8 cellular contexts compared by ENCODE assay signal in the genomic region with DNA sequence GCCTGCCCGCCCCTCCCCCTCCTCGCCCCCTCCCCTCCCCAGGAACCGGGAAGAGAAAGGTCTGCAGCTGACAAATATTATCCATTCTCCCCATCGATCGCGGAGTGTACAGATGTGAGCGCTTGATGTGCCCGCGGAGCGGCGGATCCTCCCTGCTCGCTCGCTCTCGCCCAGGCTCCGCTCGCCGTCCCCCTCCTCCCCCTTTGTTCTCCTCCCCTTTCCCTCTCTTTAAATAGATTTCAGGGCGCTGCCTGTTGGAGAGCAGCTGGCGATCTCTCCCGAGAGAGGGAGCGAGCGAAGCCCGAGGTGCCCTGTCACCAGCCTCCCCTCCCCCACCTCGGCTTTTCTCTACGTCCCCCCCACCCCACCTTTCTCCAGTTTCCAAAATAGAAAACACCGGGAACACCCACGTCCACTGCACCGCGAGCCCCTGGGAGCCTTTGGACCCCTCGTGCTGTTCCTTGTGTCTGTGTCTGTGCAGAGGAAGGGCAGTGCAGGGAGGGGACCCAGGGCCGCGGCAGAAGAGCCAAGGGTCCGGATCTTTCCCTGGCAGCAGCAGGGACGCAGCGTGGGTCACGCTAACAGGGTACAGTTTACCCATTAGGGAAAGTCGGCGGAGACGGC. TPM values are rescaled to one million over a fixed set of nuclear protein-coding genes. Genes with fewer than 3 reads are reported as not detected.
DNase-seq lines count a peak whose midpoint lies in the region; ATAC-seq lines count a peak whose summit lies in the region.

No MANE protein-coding gene starts in this region.

- H3K4me1 Mint-ChIP-seq in CD4-positive, alpha-beta memory T cell, result peaks cover 1 to 17% (median 12%) of the 10 kb centered on the region in 4 donors
- peaks cover 2 to 28% (median 8%) of the 10 kb centered on the region in 4 donors for H3K4me1 Mint-ChIP-seq in naive thymus-derived CD8-positive, alpha-beta T cell

- DNase-seq in CD4-positive, alpha-beta memory T cell, result peak in 1 of 5 donors; percentile 27
- DNase-seq in SHP77 (lab: John Stamatoyannopoulos, UW), result peak; percentile 62 to 68
- no peak for DNase-seq in epithelial cell of prostate (ENCODE audit: low read depth, low spot score)
- no peak for DNase-seq in naive thymus-derived CD8-positive, alpha-beta T cell
- DNase-seq in Ammon's horn (ENCODE audit: low spot score), result no peak

- ATAC-seq in naive thymus-derived CD8-positive, alpha-beta T cell, result no peak
- no peak for ATAC-seq in HG03139 (IDR thresholded peaks at IDR 0.05; ENCODE audit: unreplicated experiment)
- no peak for ATAC-seq in GM18498 (IDR thresholded peaks at IDR 0.05; ENCODE audit: unreplicated experiment)

- H3K36me3 Mint-ChIP-seq in CD4-positive, alpha-beta memory T cell, result no peaks in the 10 kb centered on the region
- no peaks in the 10 kb centered on the region for H3K36me3 Mint-ChIP-seq in naive thymus-derived CD8-positive, alpha-beta T cell

- POLR2A ChIA-PET in CD4-positive, alpha-beta memory T cell (lab: Charles Lee; ENCODE audit: partially characterized antibody), result interaction anchor here (1.0 to 4.0 kb wide), 12 partner anchors 14 to 340 kb away, joined by 3 to 82 read pairs (median 11); a partner anchor contains a TSS
- POLR2A ChIA-PET in naive thymus-derived CD8-positive, alpha-beta T cell (lab: Charles Lee), result interaction anchor here (1.4 to 11.2 kb wide), 9 partner anchors 8 to 93 kb away, joined by 4 to 208 read pairs (median 8); a partner anchor contains a TSS

- H3K36me3 ChIP-seq in CD4-positive, alpha-beta memory T cell (ENCODE audit: insufficient read depth, low read length), result no peaks in the 10 kb centered on the region
- H3K36me3 ChIP-seq in HUES6 (ENCODE audit: control insufficient read depth, insufficient read depth, low read length), result no peaks in the 10 kb centered on the region

- no peaks in the 10 kb centered on the region for H3K27me3 ChIP-seq in CD4-positive, alpha-beta memory T cell (ENCODE audit: insufficient read depth, low read length)
- H3K27me3 ChIP-seq in HUES6 (ENCODE audit: control insufficient read depth, insufficient read depth, low read length), result peaks cover 69% of the 10 kb centered on the region

- peaks cover 3% of the 10 kb centered on the region for H3K4me1 ChIP-seq in CD4-positive, alpha-beta memory T cell (ENCODE audit: insufficient read depth, low read length)
- peaks cover 48% of the 10 kb centered on the region for H3K4me1 ChIP-seq in HUES6 (ENCODE audit: control insufficient read depth, insufficient read depth, low read length)

- H3K27ac ChIP-seq in CD4-positive, alpha-beta memory T cell (ENCODE audit: low read depth, low read length), result no peak overlapping the region
- H3K27ac ChIP-seq in HUES6 (ENCODE audit: low read depth, low read length) (no peak overlapping the region; the same call in 1 of the 2 replicates), epithelial cell of prostate (peak overlapping the region; percentile 24)

- H3K27ac Mint-ChIP-seq in CD4-positive, alpha-beta memory T cell, result peak overlapping the region in 4 of 7 donors; percentile 25 to 78 (median 40)
- peak overlapping the region in 2 of 10 donors; percentile 52 to 70 for H3K27ac Mint-ChIP-seq in naive thymus-derived CD8-positive, alpha-beta T cell

- H3K9me3 Mint-ChIP-seq in CD4-positive, alpha-beta memory T cell, result no peaks in the 10 kb centered on the region
- H3K9me3 Mint-ChIP-seq in naive thymus-derived CD8-positive, alpha-beta T cell, result no peaks in the 10 kb centered on the region

- peak overlapping the region; percentile 80 to 86 (median 82) for H3K4me3 Mint-ChIP-seq in CD4-positive, alpha-beta memory T cell
- H3K4me3 Mint-ChIP-seq in naive thymus-derived CD8-positive, alpha-beta T cell, result peak overlapping the region; percentile 74 to 88 (median 82)

- H3K4me3 ChIP-seq in CD4-positive, alpha-beta memory T cell (ENCODE audit: low read length in 2 of 2), result peak overlapping the region in 1 of 2 donors; percentile 35
- peak overlapping the region; percentile 72 for H3K4me3 ChIP-seq in HUES6 (ENCODE audit: low read depth, low read length)

- H3K27me3 Mint-ChIP-seq in CD4-positive, alpha-beta memory T cell, result no peaks in the 10 kb centered on the region
- H3K27me3 Mint-ChIP-seq in naive thymus-derived CD8-positive, alpha-beta T cell, result no peaks in the 10 kb centered on the region

- no peaks in the 10 kb centered on the region for H3K9me3 ChIP-seq in CD4-positive, alpha-beta memory T cell (ENCODE audit: control insufficient read depth in 1 of 2, low read length in 2 of 2)
- no peaks in the 10 kb centered on the region for H3K9me3 ChIP-seq in HUES6 (ENCODE audit: control insufficient read depth, insufficient read depth, low read depth, low read length)

- H3K9ac ChIP-seq in HUES6 (ENCODE audit: low read length), result peak overlapping the region; percentile 88

- CTCF ChIA-PET in CD4-positive, alpha-beta memory T cell (lab: Charles Lee; ENCODE audit: partially characterized antibody), result interaction anchor here (1.1 to 1.9 kb wide), 3 partner anchors 54 to 337 kb away, joined by 3 to 5 read pairs (median 4); no protein-coding TSS in a partner anchor

- intact Hi-C loops in CD4-positive, alpha-beta memory T cell (cut with micrococcal nuclease), result loop anchor here (2.0 to 5.0 kb wide), 4 partner anchors 14 to 422 kb away; no protein-coding TSS in a partner anchor

RNA-seq across cellular contexts. Expression of a gene that starts 56.6 kb away (rescaled TPM):
- 10 to 100 TPM; 47.1 to 48.7 TPM for total RNA-seq in CD4-positive, alpha-beta memory T cell
- polyA plus RNA-seq in CD4-positive, alpha-beta memory T cell, result 1 to 10 TPM; 1.9 to 7.0 TPM
- total RNA-seq in naive thymus-derived CD8-positive, alpha-beta T cell, result 10 to 100 TPM; 31.6 to 35.9 TPM
- polyA plus RNA-seq in naive thymus-derived CD8-positive, alpha-beta T cell, result 1 to 10 TPM; 2.5 to 7.7 (median 6.6) TPM

Comparison
In these comparisons a context has a peak if more than half of its experiments do, and no peak if none do; other contexts are left out.
1. DNase-seq: peak in SHP77 (2 of 2); none in epithelial cell of prostate (single experiment), naive thymus-derived CD8-positive, alpha-beta T cell (0 of 10) and Ammon's horn (single experiment).